1 cellular context compared by ENCODE assay signal in the genomic region with DNA sequence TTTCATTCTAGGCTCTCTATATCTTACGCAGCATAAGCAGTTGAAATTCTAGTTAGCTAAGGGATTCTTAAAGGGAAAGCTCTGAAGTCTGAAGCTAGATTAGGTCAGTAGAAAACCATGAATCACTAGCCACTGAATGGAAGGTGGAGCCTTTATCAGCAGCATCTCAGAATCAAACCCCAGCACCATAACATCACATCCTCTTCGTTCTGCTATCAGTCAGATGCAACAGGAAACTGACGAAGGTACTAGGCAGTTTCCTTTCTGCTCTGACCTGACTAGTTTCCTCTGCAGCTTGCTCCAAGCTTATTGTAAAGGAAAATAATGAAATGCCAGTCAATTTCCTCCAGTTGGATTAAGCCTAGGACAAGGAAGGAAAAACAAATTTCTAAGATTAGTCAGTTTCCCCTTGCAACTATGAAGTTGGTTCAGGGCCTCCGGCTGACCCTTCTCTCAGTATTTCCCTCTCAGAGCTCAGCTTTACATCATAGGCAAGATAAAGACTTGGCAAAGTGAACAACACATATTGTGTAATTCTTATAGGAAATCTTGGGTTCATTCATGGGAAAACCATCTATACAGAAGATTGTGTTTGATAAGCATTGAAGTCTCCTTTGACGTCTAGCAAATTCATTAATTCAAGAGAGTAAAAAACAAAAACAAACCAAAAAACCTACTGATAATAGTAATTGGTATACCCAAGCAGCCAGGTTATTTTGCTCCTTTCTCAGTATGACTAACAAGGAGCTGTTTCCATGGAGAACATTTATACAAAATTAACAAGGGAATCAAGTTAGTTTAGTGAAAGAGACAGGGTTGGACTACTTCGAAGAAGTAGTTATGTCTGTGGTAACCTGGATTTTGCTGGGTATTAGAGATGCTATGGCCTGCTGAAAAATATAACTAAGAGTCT.
TF ChIP-seq lines count a peak whose summit lies in the region.

No MANE protein-coding gene starts in this region.

TF ChIP-seq in K562, 482 proteins besides CTCF, POLR2A, EP300 and RAD21 (continued from another document and continues in another):
- TF ChIP-seq PCBP2 (IDR thresholded peaks at IDR 0.05; ENCODE audit: low read depth, low read length, poor library complexity, severe bottlenecking) (no peak), SMARCC2 (IDR thresholded peaks at IDR 0.05; ENCODE audit: low read depth) (peak; percentile 66; the same call in 1 of the 2 replicates), PHB2 (IDR thresholded peaks at IDR 0.05; ENCODE audit: low read depth) (no peak), PHB (CRISPR knock-in tag; IDR thresholded peaks at IDR 0.05) (no peak), STAT5A (IDR thresholded peaks at IDR 0.05; ENCODE audit: borderline replicate concordance, low read length) (peak; percentile 48; the same call in 1 of the 2 replicates), RBM17 (IDR thresholded peaks at IDR 0.05; ENCODE audit: borderline replicate concordance, low read depth, low read length) (no peak), ETV5 (CRISPR knock-in tag; IDR thresholded peaks at IDR 0.05; ENCODE audit: low read depth) (no peak), EGR1 (conservative IDR thresholded peaks at IDR 0.05) (no peak), ZFX (CRISPR knock-in tag; IDR thresholded peaks at IDR 0.05) (no peak), SMAD3 (CRISPR knock-in tag; conservative IDR thresholded peaks at IDR 0.05) (0 out of 2 replicates have a peak, but pooled peaks have one; percentile 23), ZNF239 (CRISPR knock-in tag; IDR thresholded peaks at IDR 0.05) (no peak; the same call in 1 of the 2 replicates), ELF2 (CRISPR knock-in tag; IDR thresholded peaks at IDR 0.05) (no peak), ZEB2 (IDR thresholded peaks at IDR 0.05) (peak; percentile 66; the same call in 1 of the 2 replicates), ZBTB17 (CRISPR knock-in tag; IDR thresholded peaks at IDR 0.05) (no peak), HMGN3 (IDR thresholded peaks at IDR 0.05; ENCODE audit: borderline replicate concordance, extremely low read depth, insufficient read length, low read depth, low read length) (no peak), HIVEP1 (CRISPR knock-in tag; IDR thresholded peaks at IDR 0.05) (no peak), HDAC3 (IDR thresholded peaks at IDR 0.05; ENCODE audit: borderline replicate concordance, partially characterized antibody) (no peak), HNRNPUL1 (IDR thresholded peaks at IDR 0.05; ENCODE audit: low read length) (no peak), GTF2E2 (tag; IDR thresholded peaks at IDR 0.05) (no peak), MCM2 (IDR thresholded peaks at IDR 0.05; ENCODE audit: low read depth) (no peak), NCOA6 (IDR thresholded peaks at IDR 0.05) (no peak), ZNF408 (CRISPR knock-in tag; IDR thresholded peaks at IDR 0.05; ENCODE audit: low read depth) (no peak), XRCC3 (IDR thresholded peaks at IDR 0.05) (no peak), SP1 (CRISPR knock-in tag; IDR thresholded peaks at IDR 0.05) (no peak), IFI16 (CRISPR knock-in tag; IDR thresholded peaks at IDR 0.05) (no peak), CHD1 (IDR thresholded peaks at IDR 0.05; ENCODE audit: low read length) (no peak), ZBTB8A (IDR thresholded peaks at IDR 0.05; ENCODE audit: partially characterized antibody) (no peak)
- TF ChIP-seq, protein P1, sequence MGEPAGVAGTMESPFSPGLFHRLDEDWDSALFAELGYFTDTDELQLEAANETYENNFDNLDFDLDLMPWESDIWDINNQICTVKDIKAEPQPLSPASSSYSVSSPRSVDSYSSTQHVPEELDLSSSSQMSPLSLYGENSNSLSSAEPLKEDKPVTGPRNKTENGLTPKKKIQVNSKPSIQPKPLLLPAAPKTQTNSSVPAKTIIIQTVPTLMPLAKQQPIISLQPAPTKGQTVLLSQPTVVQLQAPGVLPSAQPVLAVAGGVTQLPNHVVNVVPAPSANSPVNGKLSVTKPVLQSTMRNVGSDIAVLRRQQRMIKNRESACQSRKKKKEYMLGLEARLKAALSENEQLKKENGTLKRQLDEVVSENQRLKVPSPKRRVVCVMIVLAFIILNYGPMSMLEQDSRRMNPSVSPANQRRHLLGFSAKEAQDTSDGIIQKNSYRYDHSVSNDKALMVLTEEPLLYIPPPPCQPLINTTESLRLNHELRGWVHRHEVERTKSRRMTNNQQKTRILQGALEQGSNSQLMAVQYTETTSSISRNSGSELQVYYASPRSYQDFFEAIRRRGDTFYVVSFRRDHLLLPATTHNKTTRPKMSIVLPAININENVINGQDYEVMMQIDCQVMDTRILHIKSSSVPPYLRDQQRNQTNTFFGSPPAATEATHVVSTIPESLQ (CRISPR knock-in tag; IDR thresholded peaks at IDR 0.05): no peak
- TF ChIP-seq, protein P2, sequence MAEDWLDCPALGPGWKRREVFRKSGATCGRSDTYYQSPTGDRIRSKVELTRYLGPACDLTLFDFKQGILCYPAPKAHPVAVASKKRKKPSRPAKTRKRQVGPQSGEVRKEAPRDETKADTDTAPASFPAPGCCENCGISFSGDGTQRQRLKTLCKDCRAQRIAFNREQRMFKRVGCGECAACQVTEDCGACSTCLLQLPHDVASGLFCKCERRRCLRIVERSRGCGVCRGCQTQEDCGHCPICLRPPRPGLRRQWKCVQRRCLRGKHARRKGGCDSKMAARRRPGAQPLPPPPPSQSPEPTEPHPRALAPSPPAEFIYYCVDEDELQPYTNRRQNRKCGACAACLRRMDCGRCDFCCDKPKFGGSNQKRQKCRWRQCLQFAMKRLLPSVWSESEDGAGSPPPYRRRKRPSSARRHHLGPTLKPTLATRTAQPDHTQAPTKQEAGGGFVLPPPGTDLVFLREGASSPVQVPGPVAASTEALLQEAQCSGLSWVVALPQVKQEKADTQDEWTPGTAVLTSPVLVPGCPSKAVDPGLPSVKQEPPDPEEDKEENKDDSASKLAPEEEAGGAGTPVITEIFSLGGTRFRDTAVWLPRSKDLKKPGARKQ (CRISPR knock-in tag; IDR thresholded peaks at IDR 0.05): no peak
- TF ChIP-seq, protein P3, sequence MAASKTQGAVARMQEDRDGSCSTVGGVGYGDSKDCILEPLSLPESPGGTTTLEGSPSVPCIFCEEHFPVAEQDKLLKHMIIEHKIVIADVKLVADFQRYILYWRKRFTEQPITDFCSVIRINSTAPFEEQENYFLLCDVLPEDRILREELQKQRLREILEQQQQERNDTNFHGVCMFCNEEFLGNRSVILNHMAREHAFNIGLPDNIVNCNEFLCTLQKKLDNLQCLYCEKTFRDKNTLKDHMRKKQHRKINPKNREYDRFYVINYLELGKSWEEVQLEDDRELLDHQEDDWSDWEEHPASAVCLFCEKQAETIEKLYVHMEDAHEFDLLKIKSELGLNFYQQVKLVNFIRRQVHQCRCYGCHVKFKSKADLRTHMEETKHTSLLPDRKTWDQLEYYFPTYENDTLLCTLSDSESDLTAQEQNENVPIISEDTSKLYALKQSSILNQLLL (CRISPR knock-in tag; IDR thresholded peaks at IDR 0.05; ENCODE audit: borderline replicate concordance): no peak
- TF ChIP-seq, protein P4, sequence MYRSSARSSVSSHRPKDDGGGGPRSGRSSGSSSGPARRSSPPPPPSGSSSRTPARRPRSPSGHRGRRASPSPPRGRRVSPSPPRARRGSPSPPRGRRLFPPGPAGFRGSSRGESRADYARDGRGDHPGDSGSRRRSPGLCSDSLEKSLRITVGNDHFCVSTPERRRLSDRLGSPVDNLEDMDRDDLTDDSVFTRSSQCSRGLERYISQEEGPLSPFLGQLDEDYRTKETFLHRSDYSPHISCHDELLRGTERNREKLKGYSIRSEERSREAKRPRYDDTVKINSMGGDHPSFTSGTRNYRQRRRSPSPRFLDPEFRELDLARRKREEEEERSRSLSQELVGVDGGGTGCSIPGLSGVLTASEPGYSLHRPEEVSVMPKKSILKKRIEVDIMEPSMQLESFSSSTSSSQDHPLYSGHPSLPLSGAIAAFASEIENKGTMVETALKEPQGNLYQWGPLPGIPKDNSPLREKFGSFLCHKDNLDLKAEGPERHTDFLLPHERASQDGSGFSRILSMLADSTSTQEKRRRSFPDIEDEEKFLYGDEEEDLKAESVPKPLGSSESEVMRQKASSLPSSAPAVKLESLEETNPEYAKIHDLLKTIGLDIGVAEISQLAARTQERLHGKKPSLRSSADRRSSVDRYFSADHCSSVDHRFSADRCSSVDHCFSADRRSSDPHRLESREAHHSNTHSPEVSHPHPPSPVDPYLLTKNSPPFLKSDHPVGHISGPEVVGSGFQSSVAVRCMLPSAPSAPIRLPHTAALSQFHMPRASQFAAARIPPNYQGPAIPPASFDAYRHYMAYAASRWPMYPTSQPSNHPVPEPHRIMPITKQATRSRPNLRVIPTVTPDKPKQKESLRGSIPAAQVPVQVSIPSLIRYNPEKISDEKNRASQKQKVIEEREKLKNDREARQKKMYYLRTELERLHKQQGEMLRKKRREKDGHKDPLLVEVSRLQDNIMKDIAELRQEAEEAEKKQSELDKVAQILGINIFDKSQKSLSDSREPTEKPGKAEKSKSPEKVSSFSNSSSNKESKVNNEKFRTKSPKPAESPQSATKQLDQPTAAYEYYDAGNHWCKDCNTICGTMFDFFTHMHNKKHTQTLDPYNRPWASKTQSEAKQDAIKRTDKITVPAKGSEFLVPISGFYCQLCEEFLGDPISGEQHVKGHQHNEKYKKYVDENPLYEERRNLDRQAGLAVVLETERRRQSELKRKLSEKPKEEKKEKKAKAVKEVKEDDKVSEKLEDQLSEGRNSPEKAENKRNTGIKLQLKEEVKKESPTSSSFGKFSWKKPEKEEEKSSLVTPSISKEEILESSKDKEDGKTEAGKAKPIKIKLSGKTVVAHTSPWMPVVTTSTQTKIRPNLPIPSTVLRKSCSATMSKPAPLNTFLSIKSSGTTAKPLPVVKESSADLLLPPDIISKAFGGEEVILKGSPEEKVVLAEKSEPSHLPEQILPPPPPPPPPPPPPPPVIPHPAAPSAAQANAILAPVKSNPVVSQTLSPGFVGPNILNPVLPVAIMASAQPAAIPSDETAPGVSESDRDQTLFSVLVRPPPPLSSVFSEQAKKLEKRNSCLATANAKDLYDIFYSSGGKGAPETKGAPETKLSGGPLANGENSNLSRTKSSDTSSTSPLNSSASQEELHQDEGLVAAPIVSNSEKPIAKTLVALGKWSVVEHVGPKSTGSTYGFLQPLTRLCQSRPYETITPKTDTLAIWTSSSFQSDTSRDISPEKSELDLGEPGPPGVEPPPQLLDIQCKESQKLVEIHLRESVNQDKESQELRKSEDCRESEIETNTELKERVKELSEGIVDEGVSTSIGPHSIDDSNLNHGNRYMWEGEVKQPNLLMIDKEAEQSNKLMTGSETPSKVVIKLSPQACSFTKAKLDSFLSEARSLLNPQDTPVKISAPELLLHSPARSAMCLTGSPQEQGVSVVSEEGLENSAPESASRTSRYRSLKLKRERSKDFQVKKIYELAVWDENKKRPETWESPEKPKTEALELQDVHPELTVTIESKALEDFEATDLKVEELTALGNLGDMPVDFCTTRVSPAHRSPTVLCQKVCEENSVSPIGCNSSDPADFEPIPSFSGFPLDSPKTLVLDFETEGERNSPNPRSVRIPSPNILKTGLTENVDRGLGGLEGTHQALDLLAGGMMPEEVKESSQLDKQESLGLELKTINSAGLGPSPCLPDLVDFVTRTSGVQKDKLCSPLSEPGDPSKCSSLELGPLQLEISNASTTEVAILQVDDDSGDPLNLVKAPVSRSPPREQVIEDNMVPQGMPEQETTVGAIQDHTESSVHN (IDR thresholded peaks at IDR 0.05; ENCODE audit: borderline replicate concordance in 1 of 2, low read depth in 1 of 2): no peak
